ENCODE assay signal across 23 cellular contexts in the genomic region with DNA sequence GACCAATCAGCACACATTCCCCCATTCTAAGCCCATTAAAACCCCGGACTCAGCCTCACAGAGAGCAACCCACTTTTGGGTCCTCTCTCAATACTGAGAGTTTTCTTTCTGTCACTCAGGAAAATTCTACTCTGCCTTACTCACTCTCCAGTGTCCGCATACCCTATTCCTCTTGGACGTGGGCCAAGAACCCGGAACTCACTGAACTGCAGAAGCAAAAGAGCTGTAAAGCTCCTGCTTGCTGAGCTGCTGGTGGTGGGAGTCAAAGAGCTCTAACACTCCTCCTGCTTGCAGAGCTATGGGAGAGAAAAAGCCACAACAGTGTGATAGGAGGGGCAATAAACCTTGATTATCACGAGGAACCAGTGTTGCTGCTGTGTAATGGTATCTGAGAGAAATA.
DNase-seq lines count a peak whose midpoint lies in the region; ATAC-seq and TF ChIP-seq lines count a peak whose summit lies in the region.
"Had no signal": no experiment of that assay in that cellular context is flagged by ENCODE, and none has a peak within 500 bp of the region (broad histone marks: within the 10 kb centered on the region; RNA-seq: fewer than 3 reads in every experiment).

No MANE protein-coding gene starts in this region.

- no peaks in the 10 kb centered on the region for H3K9me2 ChIP-seq in PC-3 (replicated peaks; ENCODE audit: low read length)

- peak; percentile 67 for DNase-seq in BE2C
- DNase-seq in HT1080 (ENCODE audit: low read depth) = peak; percentile 26
- peak; percentile 83 for DNase-seq in glomerular visceral epithelial cell (ENCODE audit: extremely low spot score)
- DNase-seq in PC-3 = no peak
- no peak for DNase-seq in NCI-H2081 (lab: John Stamatoyannopoulos, UW)
- DNase-seq in CD1c-positive myeloid dendritic cell (ENCODE audit: extremely low spot score) = no peak
- DNase-seq: Caco-2; CD4-positive, alpha-beta memory T cell; DMS153; H9; HFFc6; KBM-7; MM.1S; NCI-H1048; NCI-H1417 treated with DMSO at 0.1 percent for 48 hours; NCI-H187 treated with DMSO at 0.1 percent for 48 hours; NCI-H446 treated with DMSO at 0.1 percent for 48 hours; NCI-H526 treated with DMSO at 0.1 percent for 48 hours had no signal

- no TSS peak for BruUV-seq in PC-3 (replicated peaks; lab: Mats Ljungman, UMichigan)

- no peaks in the 10 kb centered on the region for H3F3A ChIP-seq in PC-3 (ENCODE audit: low read length, unreplicated experiment)

- no peak overlapping the region for H2AFZ ChIP-seq in PC-3 (ENCODE audit: low read length)

- no peaks in the 10 kb centered on the region for H3K36me3 ChIP-seq in BE2C
- H3K36me3 ChIP-seq in PC-3 (ENCODE audit: low read depth, low read length) = no peaks in the 10 kb centered on the region
- H3K36me3 ChIP-seq: BLaER1, SJSA1 had no signal

- no peaks in the 10 kb centered on the region for H3K36me3 Mint-ChIP-seq in nephron (ENCODE audit: low read depth)
- H3K36me3 Mint-ChIP-seq: CD4-positive, alpha-beta memory T cell had no signal

- H3K9me3 Mint-ChIP-seq in nephron = no peaks in the 10 kb centered on the region

- CTCF ChIA-PET in PC-3 (lab: Charles Lee) = no interaction called here

- H3K27me3 ChIP-seq in BE2C (no peaks in the 10 kb centered on the region), PC-3 (ENCODE audit: low read length) (no peaks in the 10 kb centered on the region)
- H3K27me3 ChIP-seq: BLaER1, SJSA1 had no signal

- H3K27me3 Mint-ChIP-seq in nephron (ENCODE audit: low read depth) = peaks cover 3% of the 10 kb centered on the region
- H3K27me3 Mint-ChIP-seq: CD4-positive, alpha-beta memory T cell had no signal

- H3K4me1 Mint-ChIP-seq in nephron = peaks cover 5% of the 10 kb centered on the region
- H3K4me1 Mint-ChIP-seq: CD4-positive, alpha-beta memory T cell had no signal

- H3K9ac ChIP-seq in PC-3 (ENCODE audit: low read length) = no peak overlapping the region
- H3K9ac ChIP-seq: BLaER1 had no signal

- H3K4me1 ChIP-seq in BE2C (peaks cover 14% of the 10 kb centered on the region), PC-3 (ENCODE audit: insufficient read depth, low read length) (no peaks in the 10 kb centered on the region)
- H3K4me1 ChIP-seq: BLaER1, Caco-2, SJSA1 had no signal

- no peak overlapping the region for H3K4me3 Mint-ChIP-seq in nephron
- H3K4me3 Mint-ChIP-seq: CD4-positive, alpha-beta memory T cell; H9; HFFc6 had no signal

- peak overlapping the region; percentile 22 for H3K4me3 ChIP-seq in BE2C (ENCODE audit: low read depth, low read length)
- H3K4me3 ChIP-seq in PC-3 (ENCODE audit: low read length) = no peak overlapping the region
- H3K4me3 ChIP-seq: BLaER1, SJSA1 had no signal

- POLR2A ChIA-PET in PC-3 (lab: Charles Lee; ENCODE audit: unreplicated experiment) = no interaction called here

- TF ChIP-seq CTCF in BE2C (IDR thresholded peaks at IDR 0.05; ENCODE audit: low read depth, low read length) (no peak), nephron (IDR thresholded peaks at IDR 0.05; ENCODE audit: unreplicated experiment in 3 of 3) (no peak), PC-3 (conservative IDR thresholded peaks at IDR 0.05; ENCODE audit: low read depth, low read length) (no peak)

- no peaks in the 10 kb centered on the region for H4K20me1 ChIP-seq in PC-3 (ENCODE audit: low read length)
- H4K20me1 ChIP-seq: BLaER1 had no signal

- no peaks in the 10 kb centered on the region for H3K79me2 ChIP-seq in PC-3 (ENCODE audit: low read length)

- H3K9me3 ChIP-seq in BE2C = no peaks in the 10 kb centered on the region
- no peaks in the 10 kb centered on the region for H3K9me3 ChIP-seq in PC-3 (ENCODE audit: low read length)
- H3K9me3 ChIP-seq: BLaER1, Caco-2, SJSA1 had no signal

- no peak overlapping the region for H3K4me2 ChIP-seq in PC-3 (ENCODE audit: low read length)
- H3K4me2 ChIP-seq: BLaER1 had no signal

- intact Hi-C loops in PC-3 (cut with micrococcal nuclease) = no loop called here

- no peak overlapping the region for H3K27ac ChIP-seq in PC-3 (ENCODE audit: low read length)
- H3K27ac ChIP-seq: BLaER1, HL-60, SJSA1 had no signal

- ATAC-seq in PC-3 = no peak
- ATAC-seq: Panc1 had no signal

- H3K27ac Mint-ChIP-seq in nephron = peak overlapping the region; percentile 53 to 85 (median 75)
- H3K27ac Mint-ChIP-seq: CD4-positive, alpha-beta memory T cell; HFFc6 had no signal

Comparison
In these comparisons a context has a peak if more than half of its experiments do, and no peak if none do; other contexts are left out.
1. DNase-seq: peak in BE2C (single experiment), HT1080 (single experiment) and glomerular visceral epithelial cell (single experiment); none in PC-3 (single experiment), NCI-H2081 (0 of 2) and CD1c-positive myeloid dendritic cell (single experiment).